In the genomic region with DNA sequence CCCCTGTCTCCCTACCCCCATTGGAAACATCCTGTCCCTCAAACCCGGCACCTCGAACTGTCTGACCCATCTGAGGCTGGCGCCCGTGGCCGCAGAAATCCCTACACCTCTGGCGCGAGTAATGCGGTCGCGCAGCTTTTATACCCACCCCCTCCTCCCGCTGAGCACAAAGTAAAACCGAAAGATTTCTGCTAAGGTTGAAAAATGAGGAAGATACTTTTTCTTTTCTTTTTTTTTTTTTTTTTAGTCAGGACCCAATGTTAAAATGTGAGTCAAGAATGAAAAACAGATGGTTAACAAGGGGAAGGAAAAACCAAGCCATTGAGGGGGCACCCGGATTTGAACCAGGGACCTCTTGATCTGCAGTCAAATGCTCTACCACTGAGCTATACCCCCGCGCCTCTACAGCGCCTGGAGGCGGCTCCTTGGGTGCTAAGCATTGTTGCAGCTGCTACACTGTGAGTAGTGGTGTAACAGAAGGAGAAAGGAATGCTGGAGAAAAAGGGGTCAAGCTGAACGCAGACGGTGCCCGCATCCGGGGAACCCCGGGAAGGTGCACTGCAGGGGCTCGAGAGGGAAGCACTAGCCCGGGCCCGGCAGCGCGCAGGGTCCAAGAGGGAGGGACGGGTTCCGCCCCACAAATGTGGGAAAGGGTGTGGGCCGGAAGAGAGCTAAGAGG, we compare ENCODE assay signal across 1 cellular context.
TF ChIP-seq lines count a peak whose summit lies in the region.

No MANE protein-coding gene starts in this region.

TF ChIP-seq in H1, 55 proteins besides CTCF, POLR2A, EP300 and RAD21:
- TF ChIP-seq SP1 (IDR thresholded peaks at IDR 0.05; ENCODE audit: low read depth, low read length) (0 out of 2 replicates have a peak, but pooled peaks have one; percentile 18), NRF1 (IDR thresholded peaks at IDR 0.05; ENCODE audit: low read depth, low read length) (peak; percentile 21; the same call in 1 of the 2 replicates), CREB1 (IDR thresholded peaks at IDR 0.05) (peak; percentile 54; the same call in 1 of the 2 replicates), GTF2F1 (IDR thresholded peaks at IDR 0.05; ENCODE audit: borderline replicate concordance, low read depth, low read length) (no peak), ASH2L (IDR thresholded peaks at IDR 0.05; ENCODE audit: low read length) (peak; percentile 98), TBP (IDR thresholded peaks at IDR 0.05; ENCODE audit: low read depth, low read length) (peak; percentile 100), SP4 (IDR thresholded peaks at IDR 0.05; ENCODE audit: low read length) (peak; percentile 92), CHD2 (IDR thresholded peaks at IDR 0.05; ENCODE audit: low read length) (0 out of 2 replicates have a peak, but pooled peaks have one; percentile 29), CTBP2 (IDR thresholded peaks at IDR 0.05; ENCODE audit: borderline replicate concordance, insufficient read depth, insufficient read length, low read length) (peak; percentile 16), TAF7 (optimal IDR thresholded peaks at IDR 0.05; ENCODE audit: borderline replicate concordance, low read depth, low read length) (peak; percentile 77), SIX5 (IDR thresholded peaks at IDR 0.05; ENCODE audit: low read depth, low read length) (no peak), SIN3A (conservative IDR thresholded peaks at IDR 0.05 in 1 of 2, IDR thresholded peaks at IDR 0.05 in 1 of 2; ENCODE audit: low read depth in 1 of 2, low read length in 2 of 2) (peak in 1 of 2 experiments; percentile 78; a peak in 1 of 4 replicates), PHF8 (conservative IDR thresholded peaks at IDR 0.05; ENCODE audit: low read depth, low read length) (no peak), EGR1 (IDR thresholded peaks at IDR 0.05; ENCODE audit: borderline replicate concordance, low read depth, low read length) (0 out of 2 replicates have a peak, but pooled peaks have one; percentile 6), JUN (IDR thresholded peaks at IDR 0.05; ENCODE audit: low read depth, low read length) (no peak), TCF12 (IDR thresholded peaks at IDR 0.05; ENCODE audit: low read depth, low read length) (peak; percentile 70; the same call in 1 of the 2 replicates), TAF1 (IDR thresholded peaks at IDR 0.05; ENCODE audit: low read depth, low read length) (peak; percentile 66), MAFK (IDR thresholded peaks at IDR 0.05; ENCODE audit: low read depth, low read length) (peak; percentile 61; the same call in 1 of the 2 replicates), NANOG (IDR thresholded peaks at IDR 0.05; ENCODE audit: insufficient read depth, low read depth, low read length, poor library complexity, severe bottlenecking) (peak; percentile 62), TEAD4 (IDR thresholded peaks at IDR 0.05; ENCODE audit: low read depth, low read length) (peak; percentile 70), CEBPB (IDR thresholded peaks at IDR 0.05; ENCODE audit: low read depth, low read length) (peak; percentile 63), SIRT6 (IDR thresholded peaks at IDR 0.05; ENCODE audit: low read length) (no peak)
- TF ChIP-seq, protein P1, sequence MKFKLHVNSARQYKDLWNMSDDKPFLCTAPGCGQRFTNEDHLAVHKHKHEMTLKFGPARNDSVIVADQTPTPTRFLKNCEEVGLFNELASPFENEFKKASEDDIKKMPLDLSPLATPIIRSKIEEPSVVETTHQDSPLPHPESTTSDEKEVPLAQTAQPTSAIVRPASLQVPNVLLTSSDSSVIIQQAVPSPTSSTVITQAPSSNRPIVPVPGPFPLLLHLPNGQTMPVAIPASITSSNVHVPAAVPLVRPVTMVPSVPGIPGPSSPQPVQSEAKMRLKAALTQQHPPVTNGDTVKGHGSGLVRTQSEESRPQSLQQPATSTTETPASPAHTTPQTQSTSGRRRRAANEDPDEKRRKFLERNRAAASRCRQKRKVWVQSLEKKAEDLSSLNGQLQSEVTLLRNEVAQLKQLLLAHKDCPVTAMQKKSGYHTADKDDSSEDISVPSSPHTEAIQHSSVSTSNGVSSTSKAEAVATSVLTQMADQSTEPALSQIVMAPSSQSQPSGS (IDR thresholded peaks at IDR 0.05; ENCODE audit: low read length), result 0 out of 2 replicates have a peak, but pooled peaks have one; percentile 50
- TF ChIP-seq, protein P2, sequence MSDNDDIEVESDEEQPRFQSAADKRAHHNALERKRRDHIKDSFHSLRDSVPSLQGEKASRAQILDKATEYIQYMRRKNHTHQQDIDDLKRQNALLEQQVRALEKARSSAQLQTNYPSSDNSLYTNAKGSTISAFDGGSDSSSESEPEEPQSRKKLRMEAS (IDR thresholded peaks at IDR 0.05), result no peak
